In the genomic region with DNA sequence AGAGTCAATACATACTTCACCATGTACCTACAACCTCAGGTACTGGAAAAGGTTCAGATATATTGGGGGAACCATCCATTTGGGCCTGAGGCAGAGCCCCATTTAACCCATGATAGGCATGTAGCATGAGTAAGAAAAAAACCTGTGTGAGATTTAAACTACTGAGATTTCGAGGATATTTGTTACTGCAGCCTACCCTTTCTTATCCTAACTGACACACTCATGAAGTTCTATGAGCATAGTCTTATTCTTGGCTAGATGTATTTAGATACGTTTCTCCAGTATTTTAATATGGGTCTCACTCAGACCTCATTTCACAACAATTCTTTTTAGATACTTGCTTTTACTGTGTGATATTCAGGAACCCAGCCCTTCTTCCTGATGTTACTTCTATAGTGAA, we compare ENCODE assay signal across 8 cellular contexts. TPM values are rescaled to one million over a fixed set of nuclear protein-coding genes. Genes with fewer than 3 reads are reported as not detected.
"Had no signal": no experiment of that assay in that cellular context is flagged by ENCODE, and none has a peak within 500 bp of the region (broad histone marks: within the 10 kb centered on the region; RNA-seq: fewer than 3 reads in every experiment).

No MANE protein-coding gene starts in this region.

- H3K27ac Mint-ChIP-seq: IgD-negative memory B cell had no signal

- H3K27ac ChIP-seq: HL-60 had no signal

- FAIRE-seq: HTR-8/SVneo had no signal

- DNase-seq: IMR-90, KBM-7, KG1 had no signal

RNA-seq across cellular contexts. Expression of a gene that starts 39.3 kb away (rescaled TPM):
- total RNA-seq: HT-29, HT1080, IMR-90 had no signal
- polyA plus RNA-seq: IgD-negative memory B cell, IMR-90 had no signal

RNA-seq across cellular contexts. Expression of a gene that starts 49.0 kb away (rescaled TPM):
- total RNA-seq: HT-29, IMR-90 had no signal
- polyA plus RNA-seq: IgD-negative memory B cell, IMR-90 had no signal
